Comparison of ENCODE assay signal across 19 cellular contexts in genomic region chr18:7748252-7749000, GRCh38.
DNase-seq lines count a peak whose midpoint lies in the region; ATAC-seq and TF ChIP-seq lines count a peak whose summit lies in the region.
"Had no signal": no experiment of that assay in that cellular context is flagged by ENCODE, and none has a peak within 500 bp of the region (broad histone marks: within the 10 kb centered on the region; RNA-seq: fewer than 3 reads in every experiment).

No MANE protein-coding gene starts in this region.

- H3K36me3 Mint-ChIP-seq in mesothelial cell of epicardium (peaks cover 23% of the 10 kb centered on the region), Calu3 (ENCODE audit: insufficient read depth, unreplicated experiment) (no peaks in the 10 kb centered on the region)
- H3K36me3 Mint-ChIP-seq: T-cell had no signal

- H3K9me3 ChIP-seq in ascending aorta (no peaks in the 10 kb centered on the region), heart right ventricle (peaks cover 0 to 19% (median 0%) of the 10 kb centered on the region in 11 donors), vagina (peaks cover 3% of the 10 kb centered on the region)
- H3K9me3 ChIP-seq: adrenal gland had no signal

- CTCF ChIA-PET in Calu3 (lab: Charles Lee) = no interaction called here
- CTCF ChIA-PET in GM10248 (lab: Yijun Ruan, JAX) = interaction anchor here (1.0 kb wide), 1 partner anchor 16 kb away, joined by 3 read pairs; no protein-coding TSS in a partner anchor

- WGBS in heart right ventricle, 2 donors = 16 to 20% methylated on average over 4 of the region's 4 CpGs

- ATAC-seq in heart right ventricle = peak in 6 of 8 donors; percentile 41 to 64 (median 48)
- ATAC-seq: T-cell had no signal

- TF ChIP-seq POLR2A in vagina (IDR thresholded peaks at IDR 0.05) = no peak

- no TSS peak for BruUV-seq in Calu3 (replicated peaks; lab: Mats Ljungman, UMichigan)

- H3K9me3 Mint-ChIP-seq in mesothelial cell of epicardium (peaks cover 19% of the 10 kb centered on the region), Calu3 (ENCODE audit: low read depth, unreplicated experiment) (peaks cover 12% of the 10 kb centered on the region)

- POLR2A ChIA-PET in GM10248 (lab: Yijun Ruan, JAX) = no interaction called here

- H3K4me1 ChIP-seq in ascending aorta (peaks cover 6 to 27% of the 10 kb centered on the region in 2 donors), heart right ventricle (peaks cover 2 to 80% (median 68%) of the 10 kb centered on the region in 9 donors), vagina (peaks cover 26% of the 10 kb centered on the region)

- no peak overlapping the region for H3K4me3 Mint-ChIP-seq in mesothelial cell of epicardium
- H3K4me3 Mint-ChIP-seq in Calu3 (ENCODE audit: low read depth, unreplicated experiment) = no peak overlapping the region
- H3K4me3 Mint-ChIP-seq: nephron, T-cell had no signal

- H3K36me3 ChIP-seq in ascending aorta (no peaks in the 10 kb centered on the region), heart right ventricle (no peaks in the 10 kb centered on the region), vagina (no peaks in the 10 kb centered on the region)
- H3K36me3 ChIP-seq: adrenal gland had no signal

- H3K27ac Mint-ChIP-seq in mesothelial cell of epicardium (peak overlapping the region; percentile 66), Calu3 (ENCODE audit: unreplicated experiment) (no peak overlapping the region)
- H3K27ac Mint-ChIP-seq: T-cell had no signal

- TF ChIP-seq CTCF in ascending aorta (IDR thresholded peaks at IDR 0.05) (no peak), heart right ventricle (IDR thresholded peaks at IDR 0.05) (no peak), mesothelial cell of epicardium (IDR thresholded peaks at IDR 0.05; ENCODE audit: unreplicated experiment) (no peak), vagina (IDR thresholded peaks at IDR 0.05) (no peak), Calu3 (IDR thresholded peaks at IDR 0.05; ENCODE audit: unreplicated experiment) (no peak), GM10248 (IDR thresholded peaks at IDR 0.05; ENCODE audit: control extremely low read depth, extremely low read depth, low read depth, missing control alignments) (no peak)

- no peak for DNase-seq in ascending aorta (ENCODE audit: low spot score in 2 of 2)
- DNase-seq in heart right ventricle = no peak
- DNase-seq in mesothelial cell of epicardium (ENCODE audit: low spot score in 2 of 2, unreplicated experiment in 2 of 2) = no peak
- no peak for DNase-seq in vagina (ENCODE audit: extremely low spot score in 2 of 2)
- DNase-seq in Calu3 = no peak
- no peak for DNase-seq in NCI-H1417 (lab: John Stamatoyannopoulos, UW)
- DNase-seq in GM10248 (ENCODE audit: extremely low spot score) = no peak
- DNase-seq: activated gamma-delta T cell treated with Interleukin-2 at 50 U/mL for 16 hours; activated T-cell treated with anti-CD3 and anti-CD28 coated beads, Interleukin-2, amount 50 U/mL, for 1 hour; adrenal gland; DMS79; dorsolateral prefrontal cortex; islet precursor cell; NCI-H1092; NCI-H2081 treated with DMSO at 0.1 percent for 48 hours; NCI-H446 treated with DMSO at 0.1 percent for 48 hours; posterior cingulate gyrus; T-cell had no signal

- H3K27me3 Mint-ChIP-seq in mesothelial cell of epicardium (ENCODE audit: low read depth) (no peaks in the 10 kb centered on the region), Calu3 (ENCODE audit: unreplicated experiment) (no peaks in the 10 kb centered on the region)
- H3K27me3 Mint-ChIP-seq: T-cell had no signal

- H3K27me3 ChIP-seq in ascending aorta (no peaks in the 10 kb centered on the region), heart right ventricle (no peaks in the 10 kb centered on the region), vagina (no peaks in the 10 kb centered on the region)
- H3K27me3 ChIP-seq: adrenal gland, dorsolateral prefrontal cortex had no signal

- peak overlapping the region; percentile 43 to 57 for H3K27ac ChIP-seq in ascending aorta
- peak overlapping the region in 6 of 10 donors; percentile 14 to 64 (median 43) for H3K27ac ChIP-seq in heart right ventricle
- H3K27ac ChIP-seq in vagina = peak overlapping the region; percentile 23

- H3K4me3 ChIP-seq in ascending aorta (no peak overlapping the region), heart right ventricle (no peak overlapping the region), vagina (no peak overlapping the region)
- H3K4me3 ChIP-seq: adrenal gland, dorsolateral prefrontal cortex had no signal

- peaks cover 36% of the 10 kb centered on the region for H3K4me1 Mint-ChIP-seq in mesothelial cell of epicardium
- no peaks in the 10 kb centered on the region for H3K4me1 Mint-ChIP-seq in Calu3 (ENCODE audit: low read depth, unreplicated experiment)
- H3K4me1 Mint-ChIP-seq: T-cell had no signal

- intact Hi-C loops in ascending aorta (cut with DNase I) (no loop called here), heart right ventricle (cut with DNase I) (loop anchor here in 1 of 10 donors (10.0 kb wide), 1 partner anchor 396 kb away; no protein-coding TSS in a partner anchor), vagina (cut with DNase I) (no loop called here), Calu3 (cut with micrococcal nuclease; ENCODE audit: unreplicated experiment) (no loop called here)
